ENCODE assay signal across 8 cellular contexts in the genomic region with DNA sequence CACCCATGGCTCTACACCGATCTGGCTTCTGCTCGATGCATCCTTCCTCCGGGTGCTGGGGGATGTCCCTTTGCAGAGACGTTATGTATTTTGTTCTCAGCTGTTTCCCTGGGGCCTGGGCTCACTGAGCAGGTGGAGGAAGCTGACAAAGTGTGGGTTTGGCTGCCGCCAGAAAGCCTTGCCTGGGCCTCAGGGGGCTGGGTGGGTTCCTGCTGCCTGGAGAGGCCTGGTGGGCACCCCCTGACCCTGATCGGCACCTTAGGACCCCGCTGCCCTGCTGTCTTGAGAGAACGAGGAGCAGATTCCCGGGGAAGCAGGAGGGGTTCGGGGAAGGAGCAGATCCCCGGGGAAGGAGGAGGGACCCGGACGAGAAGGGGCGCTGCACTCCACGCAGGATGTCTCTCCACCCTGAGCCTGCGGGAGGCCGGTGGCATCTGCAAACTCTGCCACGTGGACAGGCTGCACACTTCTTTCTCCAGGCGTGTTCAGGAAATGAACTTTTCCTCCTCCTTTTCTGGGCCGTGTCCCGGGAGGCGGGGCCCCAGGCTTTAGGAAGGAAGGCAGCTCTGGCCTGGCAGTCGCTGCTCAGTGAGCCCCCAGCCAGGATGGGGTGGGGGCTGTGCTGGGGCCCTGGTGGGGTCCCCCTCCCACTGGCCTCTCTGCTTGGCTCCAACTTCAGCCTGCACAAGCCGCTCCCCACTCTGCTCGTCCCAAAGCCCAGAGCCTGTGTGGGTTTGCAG.
DNase-seq lines count a peak whose midpoint lies in the region; ATAC-seq lines count a peak whose summit lies in the region.

No MANE protein-coding gene starts in this region.

- peak; percentile 38 for DNase-seq in H4 (ENCODE audit: low spot score)
- peak; percentile 33 for DNase-seq in activated naive CD8-positive, alpha-beta T cell treated with anti-CD3 and anti-CD28 coated beads for 36 hours
- peak; percentile 87 for DNase-seq in hepatic stellate cell (ENCODE audit: low spot score)
- DNase-seq in stimulated activated naive B cell treated with anti-CD40 and anti-IgM and Interleukin-4, amounts not matched to agents 10 μg/mL and 1 μg/mL and 100 μg/mL, for 72 hours: peak; percentile 34
- DNase-seq in retina: no peak
- DNase-seq in NCI-H1436 treated with DMSO at 0.1 percent for 48 hours (lab: John Stamatoyannopoulos, UW): no peak

- H3K27me3 Mint-ChIP-seq in activated naive CD8-positive, alpha-beta T cell treated with anti-CD3 and anti-CD28 coated beads for 36 hours: no peaks in the 10 kb centered on the region
- no peaks in the 10 kb centered on the region for H3K27me3 Mint-ChIP-seq in stimulated activated naive B cell treated with anti-CD40 and anti-IgM and Interleukin-4, amounts not matched to agents 10 μg/mL and 1 μg/mL and 100 μg/mL, for 72 hours

- H3K27ac Mint-ChIP-seq in activated naive CD8-positive, alpha-beta T cell treated with anti-CD3 and anti-CD28 coated beads for 36 hours: peak overlapping the region; percentile 85
- H3K27ac Mint-ChIP-seq in stimulated activated naive B cell treated with anti-CD40 and anti-IgM and Interleukin-4, amounts not matched to agents 10 μg/mL and 1 μg/mL and 100 μg/mL, for 72 hours: peak overlapping the region; percentile 79

- no peaks in the 10 kb centered on the region for H3K9me3 Mint-ChIP-seq in activated naive CD8-positive, alpha-beta T cell treated with anti-CD3 and anti-CD28 coated beads for 36 hours
- no peaks in the 10 kb centered on the region for H3K9me3 Mint-ChIP-seq in stimulated activated naive B cell treated with anti-CD40 and anti-IgM and Interleukin-4, amounts not matched to agents 10 μg/mL and 1 μg/mL and 100 μg/mL, for 72 hours

- H3K4me1 Mint-ChIP-seq in activated naive CD8-positive, alpha-beta T cell treated with anti-CD3 and anti-CD28 coated beads for 36 hours: peaks cover 9% of the 10 kb centered on the region
- H3K4me1 Mint-ChIP-seq in stimulated activated naive B cell treated with anti-CD40 and anti-IgM and Interleukin-4, amounts not matched to agents 10 μg/mL and 1 μg/mL and 100 μg/mL, for 72 hours: peaks cover 13 to 23% of the 10 kb centered on the region in 2 donors

- no peak overlapping the region for H3K4me3 Mint-ChIP-seq in activated naive CD8-positive, alpha-beta T cell treated with anti-CD3 and anti-CD28 coated beads for 36 hours
- peak overlapping the region; percentile 50 to 75 for H3K4me3 Mint-ChIP-seq in stimulated activated naive B cell treated with anti-CD40 and anti-IgM and Interleukin-4, amounts not matched to agents 10 μg/mL and 1 μg/mL and 100 μg/mL, for 72 hours

- ATAC-seq in stimulated activated naive B cell treated with anti-CD40 and anti-IgM and Interleukin-4, amounts not matched to agents 10 μg/mL and 1 μg/mL and 100 μg/mL, for 72 hours (replicated peaks): peak; percentile 94 to 95
- no peak for ATAC-seq in HG03097 (IDR thresholded peaks at IDR 0.05; ENCODE audit: low FRiP score, unreplicated experiment)
- ATAC-seq in GM18909 (IDR thresholded peaks at IDR 0.05; ENCODE audit: poor library complexity, unreplicated experiment): no peak

- H3K36me3 Mint-ChIP-seq in activated naive CD8-positive, alpha-beta T cell treated with anti-CD3 and anti-CD28 coated beads for 36 hours: no peaks in the 10 kb centered on the region
- H3K36me3 Mint-ChIP-seq in stimulated activated naive B cell treated with anti-CD40 and anti-IgM and Interleukin-4, amounts not matched to agents 10 μg/mL and 1 μg/mL and 100 μg/mL, for 72 hours: peaks cover 0 to 2% of the 10 kb centered on the region in 2 donors

Comparison
In these comparisons a context has a peak if more than half of its experiments do, and no peak if none do; other contexts are left out.
1. DNase-seq: peak in H4 (single experiment), activated naive CD8-positive, alpha-beta T cell treated with anti-CD3 and anti-CD28 coated beads for 36 hours (single experiment), hepatic stellate cell (single experiment) and stimulated activated naive B cell treated with anti-CD40 and anti-IgM and Interleukin-4, amounts not matched to agents 10 μg/mL and 1 μg/mL and 100 μg/mL, for 72 hours (single experiment); none in retina (single experiment) and NCI-H1436 treated with DMSO at 0.1 percent for 48 hours (single experiment).
2. ATAC-seq: peak in stimulated activated naive B cell treated with anti-CD40 and anti-IgM and Interleukin-4, amounts not matched to agents 10 μg/mL and 1 μg/mL and 100 μg/mL, for 72 hours (2 of 2); none in HG03097 (single experiment) and GM18909 (single experiment).